ENCODE assay signal across 16 cellular contexts in genomic region chr5:74376187-74376586, GRCh38.
"Had no signal": no experiment of that assay in that cellular context is flagged by ENCODE, and none has a peak within 500 bp of the region (broad histone marks: within the 10 kb centered on the region; RNA-seq: fewer than 3 reads in every experiment).

No MANE protein-coding gene starts in this region.

- H3K9me3 Mint-ChIP-seq: activated naive CD4-positive, alpha-beta T cell treated with anti-CD3 and anti-CD28 coated beads, Interleukin-2, amount 10 ng/mL, durations not matched to agents 7 days and 5 days; dendritic cell treated with granulocyte-macrophage colony-stimulating factor and Interleukin-4, amounts not matched to agents 40 ng/mL and 50 ng/mL, for 4 days; naive thymus-derived CD4-positive, alpha-beta T cell; T-helper 2 cell treated with Interferon-gamma antibody and Interleukin-4, amounts not matched to agents 5 μg/mL and 100 μg/mL, for 36 hours had no signal

- DNase-seq: activated CD4-positive, alpha-beta T cell treated with anti-CD3 and anti-CD28 coated beads, Interleukin-2, amount 50 U/mL, for 48 hours; activated naive CD4-positive, alpha-beta T cell treated with anti-CD3 and anti-CD28 coated beads, Interleukin-2, amount 10 ng/mL, durations not matched to agents 7 days and 5 days; activated T-cell treated with anti-CD3 and anti-CD28 coated beads, Interleukin-2, amount 50 U/mL, for 1 hour; effector memory CD4-positive, alpha-beta T cell; foreskin keratinocyte; glutamatergic neuron; naive thymus-derived CD4-positive, alpha-beta T cell; pancreas; sigmoid colon; spleen; stomach; testis had no signal

- H3K27me3 ChIP-seq: ascending aorta, foreskin keratinocyte, pancreas, sigmoid colon, spleen, stomach, testis had no signal

- H3K4me1 ChIP-seq: ascending aorta, pancreas, sigmoid colon, spleen, testis had no signal

- H3K36me3 ChIP-seq: ascending aorta, pancreas, sigmoid colon, spleen, stomach had no signal

- ATAC-seq: foreskin keratinocyte; naive thymus-derived CD4-positive, alpha-beta T cell; pancreas had no signal

- H3K36me3 Mint-ChIP-seq: activated naive CD4-positive, alpha-beta T cell treated with anti-CD3 and anti-CD28 coated beads, Interleukin-2, amount 10 ng/mL, durations not matched to agents 7 days and 5 days; naive thymus-derived CD4-positive, alpha-beta T cell had no signal

- FAIRE-seq: bronchial epithelial cell, pancreas had no signal

- H3K9me3 ChIP-seq: ascending aorta, pancreas, sigmoid colon, stomach, testis had no signal

- H3K27ac Mint-ChIP-seq: activated naive CD4-positive, alpha-beta T cell treated with anti-CD3 and anti-CD28 coated beads, Interleukin-2, amount 10 ng/mL, durations not matched to agents 7 days and 5 days; dendritic cell treated with granulocyte-macrophage colony-stimulating factor and Interleukin-4, amounts not matched to agents 40 ng/mL and 50 ng/mL, for 4 days; naive thymus-derived CD4-positive, alpha-beta T cell; T-helper 2 cell treated with Interferon-gamma antibody and Interleukin-4, amounts not matched to agents 5 μg/mL and 100 μg/mL, for 36 hours had no signal

- H3K4me3 Mint-ChIP-seq: activated naive CD4-positive, alpha-beta T cell treated with anti-CD3 and anti-CD28 coated beads, Interleukin-2, amount 10 ng/mL, durations not matched to agents 7 days and 5 days; dendritic cell treated with granulocyte-macrophage colony-stimulating factor and Interleukin-4, amounts not matched to agents 40 ng/mL and 50 ng/mL, for 4 days; naive thymus-derived CD4-positive, alpha-beta T cell; T-helper 2 cell treated with Interferon-gamma antibody and Interleukin-4, amounts not matched to agents 5 μg/mL and 100 μg/mL, for 36 hours had no signal

- H3K4me3 ChIP-seq: ascending aorta, pancreas, sigmoid colon, spleen, stomach, testis had no signal

- H3K27ac ChIP-seq: ascending aorta, foreskin keratinocyte, pancreas, sigmoid colon, spleen, stomach, testis had no signal

- H3K4me1 Mint-ChIP-seq: activated naive CD4-positive, alpha-beta T cell treated with anti-CD3 and anti-CD28 coated beads, Interleukin-2, amount 10 ng/mL, durations not matched to agents 7 days and 5 days; naive thymus-derived CD4-positive, alpha-beta T cell had no signal
